Comparison of ENCODE assay signal across 12 cellular contexts in the genomic region with DNA sequence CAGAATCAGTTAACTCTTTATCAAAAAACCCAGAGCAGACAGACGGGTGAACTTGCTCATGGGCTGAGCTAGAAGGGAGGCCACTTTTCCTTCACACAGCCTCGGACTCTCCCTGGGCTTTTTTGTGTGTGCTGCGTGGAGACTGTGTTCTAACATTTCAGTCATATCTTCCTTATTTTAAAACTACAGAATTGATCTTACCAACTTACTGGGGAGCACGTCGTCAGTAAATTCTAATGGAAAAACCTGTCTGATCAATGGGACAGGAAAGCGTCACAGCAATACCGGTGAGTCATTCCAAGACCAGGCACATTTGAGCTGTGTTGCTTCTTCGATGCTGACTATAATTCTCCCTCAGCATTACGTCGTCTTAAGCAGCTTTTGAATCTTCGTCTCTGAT.
DNase-seq lines count a peak whose midpoint lies in the region; ATAC-seq and TF ChIP-seq lines count a peak whose summit lies in the region.
"Had no signal": no experiment of that assay in that cellular context is flagged by ENCODE, and none has a peak within 500 bp of the region (broad histone marks: within the 10 kb centered on the region; RNA-seq: fewer than 3 reads in every experiment).

No MANE protein-coding gene starts in this region.

- DNase-seq in WERI-Rb-1 = no peak
- no peak for DNase-seq in chondrocyte (ENCODE audit: low spot score)
- peak; percentile 45 to 50 for DNase-seq in stimulated activated CD4-positive, alpha-beta T cell treated with anti-CD3 and anti-CD28 coated beads, Interleukin-2, amount 100 ng/mL, for 24 hours
- no peak for DNase-seq in GM19240 (ENCODE audit: insufficient read length, low spot score)
- DNase-seq in head of caudate nucleus = no peak
- DNase-seq: DMS 273 treated with DMSO at 0.1 percent for 48 hours, heart right ventricle, NCI-H187 treated with DMSO at 0.1 percent for 48 hours, T-cell had no signal

- ATAC-seq in GM18868 (IDR thresholded peaks at IDR 0.05; ENCODE audit: unreplicated experiment) (peak; percentile 63), GM21381 (IDR thresholded peaks at IDR 0.05; ENCODE audit: unreplicated experiment) (no peak), HG03342 (IDR thresholded peaks at IDR 0.05; ENCODE audit: unreplicated experiment) (no peak)
- ATAC-seq: heart right ventricle had no signal

- no peak for TF ChIP-seq CTCF in WERI-Rb-1 (IDR thresholded peaks at IDR 0.05; ENCODE audit: low read depth, low read length)
- no peak for TF ChIP-seq CTCF in chondrocyte (IDR thresholded peaks at IDR 0.05)

- H3K9me3 ChIP-seq in WERI-Rb-1 (ENCODE audit: severe bottlenecking) = no peaks in the 10 kb centered on the region
- H3K9me3 ChIP-seq: heart right ventricle had no signal

- H3K27ac ChIP-seq in WERI-Rb-1 = peak overlapping the region; percentile 3; the same call in 1 of the 2 replicates

- peaks cover 79% of the 10 kb centered on the region for H3K4me1 Mint-ChIP-seq in chondrocyte (ENCODE audit: low read depth)

- no peaks in the 10 kb centered on the region for H3K27me3 Mint-ChIP-seq in chondrocyte (ENCODE audit: low read depth)
- H3K27me3 Mint-ChIP-seq: T-cell had no signal

- H3K4me3 ChIP-seq in WERI-Rb-1 (ENCODE audit: low read depth, low read length) = no peak overlapping the region
- H3K4me3 ChIP-seq: heart right ventricle had no signal

- H3K27ac Mint-ChIP-seq in chondrocyte (ENCODE audit: unreplicated experiment) = peak overlapping the region; percentile 56
- H3K27ac Mint-ChIP-seq: T-cell had no signal

- H3K27me3 ChIP-seq in WERI-Rb-1 (ENCODE audit: insufficient read depth, low read depth, severe bottlenecking) = no peaks in the 10 kb centered on the region
- H3K27me3 ChIP-seq: heart right ventricle had no signal

- H3K36me3 ChIP-seq in WERI-Rb-1 = no peaks in the 10 kb centered on the region
- H3K36me3 ChIP-seq: heart right ventricle had no signal

- H3K36me3 Mint-ChIP-seq in chondrocyte (ENCODE audit: low read depth) = peaks cover 6% of the 10 kb centered on the region

- intact Hi-C loops in head of caudate nucleus (cut with DNase I) = no loop called here

- H3K9me3 Mint-ChIP-seq in chondrocyte (ENCODE audit: low read depth) = no peaks in the 10 kb centered on the region
- H3K9me3 Mint-ChIP-seq: T-cell had no signal

- H3K4me3 Mint-ChIP-seq in chondrocyte (ENCODE audit: unreplicated experiment) = no peak overlapping the region
- H3K4me3 Mint-ChIP-seq: T-cell had no signal

Comparison
In these comparisons a context has a peak if more than half of its experiments do, and no peak if none do; other contexts are left out.
1. DNase-seq: peak in stimulated activated CD4-positive, alpha-beta T cell treated with anti-CD3 and anti-CD28 coated beads, Interleukin-2, amount 100 ng/mL, for 24 hours (2 of 2); none in WERI-Rb-1 (single experiment), chondrocyte (single experiment), GM19240 (single experiment) and head of caudate nucleus (0 of 42).